29 cellular contexts compared by ENCODE assay signal in genomic region chr7:138480527-138480926, GRCh38.
"Had no signal": no experiment of that assay in that cellular context is flagged by ENCODE, and none has a peak within 500 bp of the region (broad histone marks: within the 10 kb centered on the region; RNA-seq: fewer than 3 reads in every experiment).

No MANE protein-coding gene starts in this region.

- H3K27ac ChIP-seq: KMS-11, Peyer's patch, RWPE1, SJCRH30 had no signal

- H3K27me3 Mint-ChIP-seq: activated B cell treated with CpG ODN at 0.5 μM for 24 hours; activated CD4-positive, alpha-beta T cell treated with anti-CD3 and anti-CD28 coated beads, Interleukin-2, amount 10 ng/mL, durations not matched to agents 24 days and 14 days; activated CD8-positive, alpha-beta memory T cell treated with anti-CD3 and anti-CD28 coated beads, Interleukin-2, amount 10 ng/mL, durations not matched to agents 7 days and 5 days; activated naive CD8-positive, alpha-beta T cell; activated T-helper 17 cell treated with anti-CD3 and anti-CD28 coated beads, Interleukin-2, amount 50 U/mL, for 72 hours; brain; central memory CD8-positive, alpha-beta T cell had no signal

- H3K27ac Mint-ChIP-seq: activated B cell treated with CpG ODN at 0.5 μM for 24 hours; activated CD4-positive, alpha-beta T cell treated with anti-CD3 and anti-CD28 coated beads, Interleukin-2, amount 10 ng/mL, durations not matched to agents 24 days and 14 days; activated CD8-positive, alpha-beta memory T cell treated with anti-CD3 and anti-CD28 coated beads, Interleukin-2, amount 10 ng/mL, durations not matched to agents 7 days and 5 days; activated naive CD4-positive, alpha-beta T cell treated with anti-CD3 and anti-CD28 coated beads for 36 hours; activated T-helper 17 cell treated with anti-CD3 and anti-CD28 coated beads, Interleukin-2, amount 50 U/mL, for 72 hours had no signal

- H3K9me3 Mint-ChIP-seq: activated CD4-positive, alpha-beta T cell treated with anti-CD3 and anti-CD28 coated beads, Interleukin-2, amount 10 ng/mL, durations not matched to agents 24 days and 14 days; activated T-helper 17 cell treated with anti-CD3 and anti-CD28 coated beads, Interleukin-2, amount 50 U/mL, for 72 hours; central memory CD8-positive, alpha-beta T cell had no signal

- H3K4me3 ChIP-seq: Peyer's patch, SJCRH30 had no signal

- H3K9ac ChIP-seq: KMS-11, SK-N-SH had no signal

- ATAC-seq: activated CD8-positive, alpha-beta memory T cell treated with anti-CD3 and anti-CD28 coated beads, Interleukin-2, amount 10 ng/mL, durations not matched to agents 7 days and 5 days; activated T-cell treated with anti-CD3 and anti-CD28 coated beads, Interleukin-2, amount 50 U/mL, for 4 hours; activated T-helper 17 cell treated with anti-CD3 and anti-CD28 coated beads, Interleukin-2, amount 50 U/mL, for 72 hours had no signal

- H3K27me3 ChIP-seq: Peyer's patch, SJCRH30 had no signal

- H3K4me2 ChIP-seq: KMS-11, SK-N-SH had no signal

- DNase-seq: activated B cell treated with CpG ODN at 0.5 μM for 24 hours; activated CD4-positive, alpha-beta T cell treated with anti-CD3 and anti-CD28 coated beads for 1 hour; activated CD4-positive, alpha-beta T cell treated with anti-CD3 and anti-CD28 coated beads, Interleukin-2, amount 10 ng/mL, durations not matched to agents 24 days and 14 days; activated CD4-positive, alpha-beta T cell treated with anti-CD3 and anti-CD28 coated beads, Interleukin-2, amount 50 U/mL, for 48 hours; activated CD8-positive, alpha-beta memory T cell treated with anti-CD3 and anti-CD28 coated beads, Interleukin-2, amount 10 ng/mL, durations not matched to agents 7 days and 5 days; activated gamma-delta T cell; activated naive CD4-positive, alpha-beta T cell treated with anti-CD3 and anti-CD28 coated beads for 36 hours; activated T-cell treated with anti-CD3 and anti-CD28 coated beads, Interleukin-2, amount 50 U/mL, for 4 hours; amygdala; NCI-H1092; NCI-H1417 treated with DMSO at 0.1 percent for 48 hours; NCI-H1694; NCI-H2029; NCI-H2107; NCI-H2171 treated with DMSO at 0.1 percent for 48 hours; NCI-H226; NCI-H526; NCI-H774; OCI-M1; Peyer's patch; Right ventricle myocardium superior; SJCRH30; SK-N-SH had no signal

- H3K36me3 ChIP-seq: Peyer's patch had no signal

- H3K4me3 Mint-ChIP-seq: activated B cell treated with CpG ODN at 0.5 μM for 24 hours; activated CD4-positive, alpha-beta T cell treated with anti-CD3 and anti-CD28 coated beads, Interleukin-2, amount 10 ng/mL, durations not matched to agents 24 days and 14 days; activated CD8-positive, alpha-beta memory T cell treated with anti-CD3 and anti-CD28 coated beads, Interleukin-2, amount 10 ng/mL, durations not matched to agents 7 days and 5 days; activated naive CD4-positive, alpha-beta T cell treated with anti-CD3 and anti-CD28 coated beads for 36 hours; activated naive CD8-positive, alpha-beta T cell; activated T-cell treated with anti-CD3 and anti-CD28 coated beads, Interleukin-2, amount 50 U/mL, for 4 hours; activated T-helper 17 cell treated with anti-CD3 and anti-CD28 coated beads, Interleukin-2, amount 50 U/mL, for 72 hours; brain; central memory CD8-positive, alpha-beta T cell had no signal

- H3K9me3 ChIP-seq: Peyer's patch, SJCRH30, SK-N-SH had no signal
